In genomic region chr22:35749808-35750207, GRCh38 we compare ENCODE assay signal across 1 cellular context.
TF ChIP-seq lines count a peak whose summit lies in the region.

No MANE protein-coding gene starts in this region.

TF ChIP-seq in GM12878, 131 proteins besides CTCF, POLR2A, EP300 and RAD21 (continued from another document):
- TF ChIP-seq ZNF622 (IDR thresholded peaks at IDR 0.05) (no peak), SREBF2 (IDR thresholded peaks at IDR 0.05; ENCODE audit: low read length) (no peak), CHD4 (IDR thresholded peaks at IDR 0.05) (no peak), RUNX3 (IDR thresholded peaks at IDR 0.05; ENCODE audit: low read length) (peak; percentile 94), ZNF274 (IDR thresholded peaks at IDR 0.05; ENCODE audit: insufficient read depth, insufficient read length) (no peak), SUZ12 (IDR thresholded peaks at IDR 0.05; ENCODE audit: unreplicated experiment) (no peak), SMAD5 (IDR thresholded peaks at IDR 0.05; ENCODE audit: low read depth) (no peak), POU2F2 (IDR thresholded peaks at IDR 0.05; ENCODE audit: borderline replicate concordance, low read depth, low read length) (no peak), CEBPB (IDR thresholded peaks at IDR 0.05; ENCODE audit: borderline replicate concordance in 1 of 2, low read depth in 2 of 2, low read length in 2 of 2) (no peak)
- TF ChIP-seq, protein P1, sequence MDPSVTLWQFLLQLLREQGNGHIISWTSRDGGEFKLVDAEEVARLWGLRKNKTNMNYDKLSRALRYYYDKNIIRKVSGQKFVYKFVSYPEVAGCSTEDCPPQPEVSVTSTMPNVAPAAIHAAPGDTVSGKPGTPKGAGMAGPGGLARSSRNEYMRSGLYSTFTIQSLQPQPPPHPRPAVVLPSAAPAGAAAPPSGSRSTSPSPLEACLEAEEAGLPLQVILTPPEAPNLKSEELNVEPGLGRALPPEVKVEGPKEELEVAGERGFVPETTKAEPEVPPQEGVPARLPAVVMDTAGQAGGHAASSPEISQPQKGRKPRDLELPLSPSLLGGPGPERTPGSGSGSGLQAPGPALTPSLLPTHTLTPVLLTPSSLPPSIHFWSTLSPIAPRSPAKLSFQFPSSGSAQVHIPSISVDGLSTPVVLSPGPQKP (IDR thresholded peaks at IDR 0.05; ENCODE audit: low read depth, low read length) = no peak
